In genomic region chr4:152700151-152700550, GRCh38 we compare ENCODE assay signal across 1 cellular context.
TF ChIP-seq lines count a peak whose summit lies in the region.

No MANE protein-coding gene starts in this region.

TF ChIP-seq in GM12878, 131 proteins besides CTCF, POLR2A, EP300 and RAD21:
- TF ChIP-seq BRCA1 (IDR thresholded peaks at IDR 0.05; ENCODE audit: low read depth, low read length): no peak
- TF ChIP-seq PKNOX1 (IDR thresholded peaks at IDR 0.05): peak; percentile 49
TF ChIP-seq in GM12878: peak in this region for 1.
